Comparison of ENCODE assay signal across 8 cellular contexts in genomic region chr5:111735829-111736228, GRCh38. TPM values are rescaled to one million over a fixed set of nuclear protein-coding genes. Genes with fewer than 3 reads are reported as not detected.
DNase-seq lines count a peak whose midpoint lies in the region; ATAC-seq and TF ChIP-seq lines count a peak whose summit lies in the region.

No MANE protein-coding gene starts in this region.

- no peak overlapping the region for H3K27ac Mint-ChIP-seq in nephron progenitor cell

- peak; percentile 94 to 97 for ATAC-seq in gastrocnemius medialis
- ATAC-seq in GM21737 (IDR thresholded peaks at IDR 0.05; ENCODE audit: unreplicated experiment) = no peak

- H3K4me2 ChIP-seq in fibroblast of lung (ENCODE audit: extremely low read depth, insufficient read depth, low read length) = peak overlapping the region; percentile 55

- H3K4me3 Mint-ChIP-seq in nephron progenitor cell = no peak overlapping the region

- H3K4me3 ChIP-seq in fibroblast of lung (replicated peaks in 1 of 4; ENCODE audit: control extremely low read depth in 1 of 4, insufficient read depth in 1 of 4, low read depth in 3 of 4, low read length in 4 of 4) (no peak overlapping the region), gastrocnemius medialis (peak overlapping the region in 1 of 4 donors; percentile 19)

- H3K79me2 ChIP-seq in fibroblast of lung (ENCODE audit: control insufficient read depth, insufficient read depth, low read length) = peaks cover 24% of the 10 kb centered on the region

- peak in 1 of 2 donors; percentile 12 for TF ChIP-seq POLR2A in gastrocnemius medialis (IDR thresholded peaks at IDR 0.05)

- peaks cover 84% of the 10 kb centered on the region for H3K4me1 Mint-ChIP-seq in nephron progenitor cell

- H4K20me1 ChIP-seq in fibroblast of lung (ENCODE audit: control insufficient read depth, extremely low read depth, insufficient read depth, low read length) = no peaks in the 10 kb centered on the region

- no peaks in the 10 kb centered on the region for H3K9me3 Mint-ChIP-seq in nephron progenitor cell

- TF ChIP-seq CTCF in fibroblast of lung (conservative IDR thresholded peaks at IDR 0.05 in 1 of 2, IDR thresholded peaks at IDR 0.05 in 1 of 2; ENCODE audit: low read depth in 1 of 2, low read length in 2 of 2) (no peak), gastrocnemius medialis (IDR thresholded peaks at IDR 0.05 in 4 of 5, conservative IDR thresholded peaks at IDR 0.05 in 1 of 5) (no peak), nephron progenitor cell (IDR thresholded peaks at IDR 0.05) (no peak)

- no peak overlapping the region for H2AFZ ChIP-seq in fibroblast of lung (ENCODE audit: low read length)

- no peaks in the 10 kb centered on the region for H3K27me3 Mint-ChIP-seq in nephron progenitor cell (ENCODE audit: low read depth, poor library complexity)

- H3K27me3 ChIP-seq in fibroblast of lung (ENCODE audit: control insufficient read depth, insufficient read depth, low read length) = no peaks in the 10 kb centered on the region
- no peaks in the 10 kb centered on the region for H3K27me3 ChIP-seq in gastrocnemius medialis

- H3K36me3 ChIP-seq in fibroblast of lung (ENCODE audit: control insufficient read depth, insufficient read depth, low read length) (peaks cover 3% of the 10 kb centered on the region), gastrocnemius medialis (no peaks in the 10 kb centered on the region)

- H3K9me3 ChIP-seq in fibroblast of lung (ENCODE audit: control insufficient read depth, insufficient read depth, low read depth, low read length) (no peaks in the 10 kb centered on the region), gastrocnemius medialis (no peaks in the 10 kb centered on the region)

- intact Hi-C loops in gastrocnemius medialis (cut with DNase I; ENCODE audit: low total_unique reads) = loop anchor here (5.0 kb wide), 1 partner anchor 184 kb away; no protein-coding TSS in a partner anchor

- in situ Hi-C loops in gastrocnemius medialis (cut with MboI; ENCODE audit: low sequenced_read_pairs in 4 of 4) = no loop called here

- H3K4me1 ChIP-seq in fibroblast of lung (ENCODE audit: control insufficient read depth, extremely low read depth, insufficient read depth, low read length) = peaks cover 42% of the 10 kb centered on the region
- H3K4me1 ChIP-seq in gastrocnemius medialis = peaks cover 37 to 53% of the 10 kb centered on the region in 2 donors

- H3K36me3 Mint-ChIP-seq in nephron progenitor cell (ENCODE audit: low read depth) = peaks cover 90% of the 10 kb centered on the region

- peak; percentile 96 for DNase-seq in EL
- peak; percentile 76 for DNase-seq in NCI-H69 (lab: John Stamatoyannopoulos, UW)
- DNase-seq in fibroblast of lung (ENCODE audit: low read depth in 2 of 2) = peak; percentile 98
- peak; percentile 70 to 79 for DNase-seq in gastrocnemius medialis
- no peak for DNase-seq in NCI-H1417 (lab: John Stamatoyannopoulos, UW)
- DNase-seq in activated gamma-delta T cell treated with Interleukin-2 at 50 U/mL for 16 hours = no peak
- no peak for DNase-seq in nephron progenitor cell

- H3K27ac ChIP-seq in fibroblast of lung (ENCODE audit: insufficient read depth, low read length) = peak overlapping the region; percentile 53
- peak overlapping the region; percentile 13 to 61 (median 42) for H3K27ac ChIP-seq in gastrocnemius medialis

- no peak overlapping the region for H3K9ac ChIP-seq in fibroblast of lung (ENCODE audit: insufficient read depth, low read length)

RNA-seq across cellular contexts. Expression of gene NREP, which starts 21.2 kb away (rescaled TPM):
- total RNA-seq in fibroblast of lung = 56.8 and 86.0 TPM in 2 replicates
- polyA plus RNA-seq in fibroblast of lung = 149 and 364 TPM in 2 replicates
- polyA plus RNA-seq in fibroblast of lung (2012) = 64.0 and 156 TPM in 2 replicates
- 14.6 and 34.6 TPM in 2 replicates for polyA minus RNA-seq in fibroblast of lung (ENCODE audit: low replicate concordance)
- 1 to 10 TPM in 3 of 4 donors, under 1 TPM in 1; 0.85 to 2.9 (median 1.8) TPM for total RNA-seq in gastrocnemius medialis

Comparison
In these comparisons a context has a peak if more than half of its experiments do, and no peak if none do; other contexts are left out.
1. DNase-seq: peak in EL (single experiment), NCI-H69 (single experiment), fibroblast of lung (2 of 2) and gastrocnemius medialis (2 of 2); none in NCI-H1417 (0 of 3), activated gamma-delta T cell treated with Interleukin-2 at 50 U/mL for 16 hours (single experiment) and nephron progenitor cell (single experiment).
2. RNA of gene NREP, which starts 21.2 kb away (total RNA-seq): 56.8 to 86.0 TPM in fibroblast of lung; 0.85 to 2.9 TPM in gastrocnemius medialis; every median in the first group is over 10 times any median in the second.